In genomic region chr6:32175322-32175710, GRCh38 we compare ENCODE assay signal across 8 cellular contexts. TPM values are rescaled to one million over a fixed set of nuclear protein-coding genes. Genes with fewer than 3 reads are reported as not detected.
DNase-seq lines count a peak whose midpoint lies in the region; TF ChIP-seq lines count a peak whose summit lies in the region.

No MANE protein-coding gene starts in this region.

- H3K4me3 ChIP-seq in OCI-LY3 (ENCODE audit: low read length) (peak overlapping the region; percentile 99), endodermal cell (ENCODE audit: low read length) (peak overlapping the region; percentile 97), neuron (ENCODE audit: low read length) (peak overlapping the region; percentile 62)

- H3K4me3 Mint-ChIP-seq in CD14-positive monocyte (peak overlapping the region; percentile 90 to 98), endodermal cell (peak overlapping the region; percentile 78)

- peaks cover 22% of the 10 kb centered on the region for H3K4me1 ChIP-seq in OCI-LY3 (ENCODE audit: low read length)
- no peaks in the 10 kb centered on the region for H3K4me1 ChIP-seq in endodermal cell (ENCODE audit: control insufficient read depth, insufficient read depth, low read length)
- peaks cover 37% of the 10 kb centered on the region for H3K4me1 ChIP-seq in neuron (ENCODE audit: insufficient read depth, low read length)

- H3K4me2 ChIP-seq in OCI-LY3 (ENCODE audit: low read length): peak overlapping the region; percentile 93

- peaks cover 26% of the 10 kb centered on the region for H3K79me2 ChIP-seq in OCI-LY3 (ENCODE audit: low read length)

- H4K20me1 ChIP-seq in OCI-LY3 (ENCODE audit: insufficient read depth, low read length): no peaks in the 10 kb centered on the region

- intact Hi-C loops in CD14-positive monocyte (cut with micrococcal nuclease) (loop anchor here (2.0 to 5.0 kb wide), 2 partner anchors 21 to 53 kb away; partner anchors contain the start of gene PPT2 (in 1 of the 2)), posterior vena cava (cut with DNase I) (loop anchor here in 1 of 2 donors (5.0 kb wide), 1 partner anchor 48 kb away; the partner anchor contains the start of gene ATF6B)

- H3K4me1 Mint-ChIP-seq in CD14-positive monocyte (peaks cover 63% of the 10 kb centered on the region), endodermal cell (peaks cover 46% of the 10 kb centered on the region)

- 8 to 10% methylated on average over 2 of the region's 2 CpGs for WGBS in endodermal cell (ENCODE audit: insufficient coverage in 1 of 2, insufficient read length in 1 of 2), 2 experiments

- peaks cover 14 to 16% of the 10 kb centered on the region in 2 donors for H3K36me3 Mint-ChIP-seq in CD14-positive monocyte
- H3K36me3 Mint-ChIP-seq in endodermal cell (ENCODE audit: low read depth): peaks cover 25% of the 10 kb centered on the region

- no peaks in the 10 kb centered on the region for H3K9me3 ChIP-seq in OCI-LY3 (ENCODE audit: insufficient read depth, low read length)
- H3K9me3 ChIP-seq in endodermal cell (ENCODE audit: control insufficient read depth, low read length): no peaks in the 10 kb centered on the region
- no peaks in the 10 kb centered on the region for H3K9me3 ChIP-seq in neuron (ENCODE audit: low read length)

- DNase-seq in CD14-positive monocyte (ENCODE audit: low spot score) (no peak), endodermal cell (no peak), posterior vena cava (ENCODE audit: low spot score) (no peak), iPS-NIHi7 (ENCODE audit: extremely low spot score) (no peak), HK-2 (ENCODE audit: unreplicated experiment) (no peak)
- no peak for DNase-seq in NK-92 treated with Interleukin-12 subunit alpha and Interleukin-12 subunit beta, amount 100 ng/mL, for 24 hours (lab: John Stamatoyannopoulos, UW)

- H3K36me3 ChIP-seq in OCI-LY3 (replicated peaks; ENCODE audit: low read depth, low read length): no peaks in the 10 kb centered on the region
- H3K36me3 ChIP-seq in endodermal cell (ENCODE audit: control insufficient read depth, insufficient read depth, low read length): peaks cover 24% of the 10 kb centered on the region
- H3K36me3 ChIP-seq in neuron (ENCODE audit: insufficient read depth, low read length): peaks cover 23% of the 10 kb centered on the region

- H2AFZ ChIP-seq in OCI-LY3 (ENCODE audit: low read depth, low read length) (no peak overlapping the region), neuron (ENCODE audit: low read depth, low read length) (no peak overlapping the region)

- H3K9ac ChIP-seq in OCI-LY3 (ENCODE audit: low read length): peak overlapping the region; percentile 96
- peak overlapping the region; percentile 69 for H3K9ac ChIP-seq in endodermal cell (ENCODE audit: extremely low read depth, low read length, poor library complexity, severe bottlenecking)

- peak overlapping the region; percentile 44 to 100 (median 96) for H3K27ac Mint-ChIP-seq in CD14-positive monocyte
- peak overlapping the region; percentile 82 for H3K27ac Mint-ChIP-seq in endodermal cell

- H3K9me3 Mint-ChIP-seq in CD14-positive monocyte (no peaks in the 10 kb centered on the region), endodermal cell (no peaks in the 10 kb centered on the region)

- H3K27me3 Mint-ChIP-seq in CD14-positive monocyte (ENCODE audit: low read depth in 3 of 3): peaks cover 0 to 4% (median 2%) of the 10 kb centered on the region in 3 donors
- H3K27me3 Mint-ChIP-seq in endodermal cell (ENCODE audit: insufficient read depth): no peaks in the 10 kb centered on the region

- no peaks in the 10 kb centered on the region for H3K27me3 ChIP-seq in OCI-LY3 (ENCODE audit: low read depth, low read length)
- no peaks in the 10 kb centered on the region for H3K27me3 ChIP-seq in endodermal cell (ENCODE audit: control insufficient read depth, insufficient read depth, low read length, poor library complexity, severe bottlenecking)
- no peaks in the 10 kb centered on the region for H3K27me3 ChIP-seq in neuron (ENCODE audit: insufficient read depth, low read length)

- TF ChIP-seq CTCF in CD14-positive monocyte (IDR thresholded peaks at IDR 0.05): no peak
- no peak for TF ChIP-seq CTCF in OCI-LY3 (IDR thresholded peaks at IDR 0.05; ENCODE audit: low read depth, low read length)
- no peak for TF ChIP-seq CTCF in endodermal cell (conservative IDR thresholded peaks at IDR 0.05)

- peak overlapping the region; percentile 40 for H3K27ac ChIP-seq in OCI-LY3 (ENCODE audit: low read length)
- no peak overlapping the region for H3K27ac ChIP-seq in endodermal cell (ENCODE audit: low read depth, low read length)

RNA-seq across cellular contexts. Expression of gene AGPAT1, which starts 0.6 kb away (rescaled TPM):
- 10 to 100 TPM in 1 of 2 donors, 1 to 10 TPM in 1; 9.9 to 11.3 TPM for polyA plus RNA-seq in CD14-positive monocyte
- total RNA-seq in endodermal cell: 100 to 1,000 TPM; 124 to 147 TPM
- polyA plus RNA-seq in endodermal cell (2013, experiment 1 of 2): 126 TPM
- 113 TPM for polyA plus RNA-seq in endodermal cell (2013, experiment 2 of 2)
- total RNA-seq in posterior vena cava: 10 to 100 TPM; 42.0 to 53.3 TPM

RNA-seq across cellular contexts. Expression of gene RNF5, which starts 2.9 kb away (rescaled TPM):
- polyA plus RNA-seq in CD14-positive monocyte: 100 to 1,000 TPM in 1 of 2 donors, 10 to 100 TPM in 1; 83.5 to 108 TPM
- total RNA-seq in endodermal cell (10 to 100 TPM; 68.0 to 71.3 TPM), posterior vena cava (10 to 100 TPM; 43.2 to 46.7 TPM)
- polyA plus RNA-seq in endodermal cell (2013, experiment 1 of 2): 114 TPM
- polyA plus RNA-seq in endodermal cell (2013, experiment 2 of 2): 109 TPM

RNA-seq across cellular contexts. Expression of gene AGER, which starts 8.7 kb away (rescaled TPM):
- polyA plus RNA-seq in CD14-positive monocyte: under 1 TPM in 1 of 2 donors, not detected in 1; 0.60 TPM
- total RNA-seq in endodermal cell: 10 to 100 TPM; 29.8 to 35.2 TPM
- 16.4 TPM for polyA plus RNA-seq in endodermal cell (2013, experiment 1 of 2)
- 11.9 TPM for polyA plus RNA-seq in endodermal cell (2013, experiment 2 of 2)
- 1 to 10 TPM; 4.6 to 7.3 TPM for total RNA-seq in posterior vena cava

RNA-seq across cellular contexts. Expression of gene EGFL8, which starts 10.9 kb away (rescaled TPM):
- polyA plus RNA-seq in CD14-positive monocyte: under 1 TPM in 1 of 2 donors, not detected in 1; 0.22 TPM
- total RNA-seq in endodermal cell (10 to 100 TPM; 27.9 to 39.6 TPM), posterior vena cava (10 to 100 TPM; 16.9 to 19.2 TPM)
- 38.0 TPM for polyA plus RNA-seq in endodermal cell (2013, experiment 1 of 2)
- polyA plus RNA-seq in endodermal cell (2013, experiment 2 of 2): 33.1 TPM

RNA-seq across cellular contexts. Expression of gene PBX2, which starts 14.7 kb away (rescaled TPM):
- 1 to 10 TPM; 1.9 to 4.0 TPM for polyA plus RNA-seq in CD14-positive monocyte
- 100 to 1,000 TPM; 246 to 263 TPM for total RNA-seq in endodermal cell
- polyA plus RNA-seq in endodermal cell (2013, experiment 1 of 2): 184 TPM
- polyA plus RNA-seq in endodermal cell (2013, experiment 2 of 2): 171 TPM
- 10 to 100 TPM; 49.4 to 53.1 TPM for total RNA-seq in posterior vena cava
